Comparison of ENCODE assay signal across 8 cellular contexts in genomic region chr11:7688238-7688826, GRCh38. TPM values are rescaled to one million over a fixed set of nuclear protein-coding genes. Genes with fewer than 3 reads are reported as not detected.
DNase-seq lines count a peak whose midpoint lies in the region; ATAC-seq and TF ChIP-seq lines count a peak whose summit lies in the region.

No MANE protein-coding gene starts in this region.

- peak in 1 of 2 donors; percentile 29 for ATAC-seq in activated T-cell treated with anti-CD3 and anti-CD28 coated beads, Interleukin-2, amount 50 U/mL, for 72 hours (replicated peaks in 1 of 2)
- ATAC-seq in HG02798 (IDR thresholded peaks at IDR 0.05; ENCODE audit: poor library complexity, unreplicated experiment) (peak; percentile 58), PC-3 (peak; percentile 33; the same call in 1 of the 2 replicates), aorta (ENCODE audit: low FRiP score) (no peak)

- no peaks in the 10 kb centered on the region for H3F3A ChIP-seq in PC-3 (ENCODE audit: low read length, unreplicated experiment)

- H3K4me3 ChIP-seq in PC-3 (ENCODE audit: low read length) (no peak overlapping the region), esophagus squamous epithelium (no peak overlapping the region), aorta (ENCODE audit: low read length in 2 of 2) (no peak overlapping the region)

- no peak overlapping the region for H3K27ac Mint-ChIP-seq in activated T-cell treated with anti-CD3 and anti-CD28 coated beads, Interleukin-2, amount 50 U/mL, for 72 hours
- H3K27ac Mint-ChIP-seq in progenitor cell of endocrine pancreas: no peak overlapping the region

- TF ChIP-seq POLR2A in esophagus squamous epithelium (IDR thresholded peaks at IDR 0.05): no peak

- TF ChIP-seq CTCF in PC-3 (conservative IDR thresholded peaks at IDR 0.05; ENCODE audit: low read depth, low read length) (peak; percentile 72), esophagus squamous epithelium (IDR thresholded peaks at IDR 0.05) (peak; percentile 64 to 79 (median 74)), progenitor cell of endocrine pancreas (IDR thresholded peaks at IDR 0.05; ENCODE audit: unreplicated experiment) (peak; percentile 86)

- peaks cover 27% of the 10 kb centered on the region for H3K27me3 Mint-ChIP-seq in activated T-cell treated with anti-CD3 and anti-CD28 coated beads, Interleukin-2, amount 50 U/mL, for 72 hours (ENCODE audit: low read depth)
- peaks cover 4% of the 10 kb centered on the region for H3K27me3 Mint-ChIP-seq in progenitor cell of endocrine pancreas

- H3K9me3 ChIP-seq in PC-3 (ENCODE audit: low read length) (no peaks in the 10 kb centered on the region), esophagus squamous epithelium (no peaks in the 10 kb centered on the region), aorta (ENCODE audit: control insufficient read depth, low read length) (no peaks in the 10 kb centered on the region)

- intact Hi-C loops in PC-3 (cut with micrococcal nuclease): no loop called here
- intact Hi-C loops in esophagus squamous epithelium (cut with DNase I): no loop called here
- intact Hi-C loops in aorta (cut with DNase I): loop anchor here in 1 of 2 donors (5.0 kb wide), 1 partner anchor 116 kb away; no protein-coding TSS in a partner anchor

- H2AFZ ChIP-seq in PC-3 (ENCODE audit: low read length): no peak overlapping the region

- no peak overlapping the region for H3K4me3 Mint-ChIP-seq in activated T-cell treated with anti-CD3 and anti-CD28 coated beads, Interleukin-2, amount 50 U/mL, for 72 hours
- no peak overlapping the region for H3K4me3 Mint-ChIP-seq in progenitor cell of endocrine pancreas (ENCODE audit: low read depth)

- BruUV-seq in PC-3 (replicated peaks; lab: Mats Ljungman, UMichigan): no TSS peak

- peak; percentile 21 to 32 for DNase-seq in activated T-cell treated with anti-CD3 and anti-CD28 coated beads, Interleukin-2, amount 50 U/mL, for 72 hours
- DNase-seq in activated T-cell treated with anti-CD3 and anti-CD28 coated beads, Interleukin-2, amount 50 U/mL, for 1 hour: no peak
- DNase-seq in PC-3 (peak; percentile 50), esophagus squamous epithelium (lab: John Stamatoyannopoulos, UW) (no peak), progenitor cell of endocrine pancreas (ENCODE audit: low spot score, unreplicated experiment) (no peak), COLO668 (lab: John Stamatoyannopoulos, UW; ENCODE audit: unreplicated experiment) (no peak), aorta (no peak)

- H4K20me1 ChIP-seq in PC-3 (ENCODE audit: low read length): no peaks in the 10 kb centered on the region

- H3K4me1 Mint-ChIP-seq in activated T-cell treated with anti-CD3 and anti-CD28 coated beads, Interleukin-2, amount 50 U/mL, for 72 hours (ENCODE audit: low read depth): peaks cover 6% of the 10 kb centered on the region
- H3K4me1 Mint-ChIP-seq in progenitor cell of endocrine pancreas (ENCODE audit: low read depth): peaks cover 11% of the 10 kb centered on the region

- CTCF ChIA-PET in PC-3 (lab: Charles Lee): no interaction called here

- H3K4me2 ChIP-seq in PC-3 (ENCODE audit: low read length): no peak overlapping the region

- H3K9ac ChIP-seq in PC-3 (ENCODE audit: low read length): no peak overlapping the region

- no peaks in the 10 kb centered on the region for H3K9me2 ChIP-seq in PC-3 (replicated peaks; ENCODE audit: low read length)

- POLR2A ChIA-PET in PC-3 (lab: Charles Lee; ENCODE audit: unreplicated experiment): no interaction called here

- no peaks in the 10 kb centered on the region for H3K36me3 Mint-ChIP-seq in activated T-cell treated with anti-CD3 and anti-CD28 coated beads, Interleukin-2, amount 50 U/mL, for 72 hours (ENCODE audit: insufficient read depth in 2 of 2)
- H3K36me3 Mint-ChIP-seq in progenitor cell of endocrine pancreas (ENCODE audit: insufficient read depth): no peaks in the 10 kb centered on the region

- no peaks in the 10 kb centered on the region for H3K9me3 Mint-ChIP-seq in activated T-cell treated with anti-CD3 and anti-CD28 coated beads, Interleukin-2, amount 50 U/mL, for 72 hours
- H3K9me3 Mint-ChIP-seq in progenitor cell of endocrine pancreas (ENCODE audit: low read depth): no peaks in the 10 kb centered on the region

- 8 to 9% methylated on average over 4 of the region's 4 CpGs for WGBS in esophagus squamous epithelium, 2 donors
- 15 to 19% methylated on average over 4 of the region's 4 CpGs for WGBS in aorta, 2 donors

- H3K4me1 ChIP-seq in PC-3 (ENCODE audit: insufficient read depth, low read length): no peaks in the 10 kb centered on the region
- H3K4me1 ChIP-seq in esophagus squamous epithelium: no peaks in the 10 kb centered on the region
- peaks cover 0 to 3% of the 10 kb centered on the region in 2 donors for H3K4me1 ChIP-seq in aorta (ENCODE audit: control insufficient read depth in 1 of 2, insufficient read depth in 2 of 2, low read length in 2 of 2)

- no peak overlapping the region for H3K27ac ChIP-seq in PC-3 (ENCODE audit: low read length)
- H3K27ac ChIP-seq in esophagus squamous epithelium: no peak overlapping the region
- no peak overlapping the region for H3K27ac ChIP-seq in aorta (ENCODE audit: low read depth in 1 of 2, low read length in 2 of 2)

- H3K36me3 ChIP-seq in PC-3 (ENCODE audit: low read depth, low read length) (no peaks in the 10 kb centered on the region), esophagus squamous epithelium (no peaks in the 10 kb centered on the region), aorta (ENCODE audit: control insufficient read depth in 1 of 2, insufficient read depth in 2 of 2, low read length in 1 of 2) (peaks cover 0 to 2% of the 10 kb centered on the region in 2 donors)

- peaks cover 42% of the 10 kb centered on the region for H3K27me3 ChIP-seq in PC-3 (ENCODE audit: low read length)
- H3K27me3 ChIP-seq in esophagus squamous epithelium: peaks cover 0 to 12% (median 0%) of the 10 kb centered on the region in 4 donors
- no peaks in the 10 kb centered on the region for H3K27me3 ChIP-seq in aorta (ENCODE audit: control insufficient read depth in 1 of 2, insufficient read depth in 2 of 2, low read length in 1 of 2)

- H3K79me2 ChIP-seq in PC-3 (ENCODE audit: low read length): no peaks in the 10 kb centered on the region

RNA-seq across cellular contexts. Expression of gene CYB5R2, which starts 15.0 kb away (rescaled TPM):
- 10 to 100 TPM; 12.8 to 14.8 TPM for total RNA-seq in activated T-cell treated with anti-CD3 and anti-CD28 coated beads, Interleukin-2, amount 50 U/mL, for 72 hours
- 2.9 and 5.4 TPM in 2 replicates for total RNA-seq in PC-3 (2014; rRNA removed)
- total RNA-seq in esophagus squamous epithelium: 10 to 100 TPM in 3 of 4 donors, 1 to 10 TPM in 1; 7.6 to 56.9 (median 18.0) TPM
- total RNA-seq in progenitor cell of endocrine pancreas: 9.1 and 9.7 TPM in 2 replicates
- total RNA-seq in aorta: 10 to 100 TPM in 1 of 2 donors, 1 to 10 TPM in 1; 8.3 to 10.1 TPM
- polyA plus RNA-seq in aorta: 10 to 100 TPM; 20.0 to 27.6 TPM

RNA-seq across cellular contexts. Expression of gene OVCH2, which starts 17.9 kb away (rescaled TPM):
- not detected for total RNA-seq in activated T-cell treated with anti-CD3 and anti-CD28 coated beads, Interleukin-2, amount 50 U/mL, for 72 hours
- not detected in 2 replicates for total RNA-seq in PC-3 (2014; rRNA removed)
- total RNA-seq in esophagus squamous epithelium: 1 to 10 TPM in 1 of 4 donors, under 1 TPM in 1, not detected in 2; 0.21 to 2.1 TPM
- total RNA-seq in progenitor cell of endocrine pancreas: 0.33 TPM in 1 of 2 replicates, not detected in the other
- under 1 TPM in 1 of 2 donors, not detected in 1; 0.75 TPM for total RNA-seq in aorta
- polyA plus RNA-seq in aorta: under 1 TPM in 1 of 2 donors, not detected in 1; 0.31 TPM

Comparison
In these comparisons a context has a peak if more than half of its experiments do, and no peak if none do; other contexts are left out.
1. DNase-seq: peak in activated T-cell treated with anti-CD3 and anti-CD28 coated beads, Interleukin-2, amount 50 U/mL, for 72 hours (2 of 2) and PC-3 (single experiment); none in activated T-cell treated with anti-CD3 and anti-CD28 coated beads, Interleukin-2, amount 50 U/mL, for 1 hour (single experiment), esophagus squamous epithelium (single experiment), progenitor cell of endocrine pancreas (single experiment), COLO668 (single experiment) and aorta (0 of 2).
2. Peak in every context shown above with its lines, with median percentiles within 50 percentile points of each other: CTCF ChIP-seq.